Comparison of ENCODE assay signal across 12 cellular contexts in the genomic region with DNA sequence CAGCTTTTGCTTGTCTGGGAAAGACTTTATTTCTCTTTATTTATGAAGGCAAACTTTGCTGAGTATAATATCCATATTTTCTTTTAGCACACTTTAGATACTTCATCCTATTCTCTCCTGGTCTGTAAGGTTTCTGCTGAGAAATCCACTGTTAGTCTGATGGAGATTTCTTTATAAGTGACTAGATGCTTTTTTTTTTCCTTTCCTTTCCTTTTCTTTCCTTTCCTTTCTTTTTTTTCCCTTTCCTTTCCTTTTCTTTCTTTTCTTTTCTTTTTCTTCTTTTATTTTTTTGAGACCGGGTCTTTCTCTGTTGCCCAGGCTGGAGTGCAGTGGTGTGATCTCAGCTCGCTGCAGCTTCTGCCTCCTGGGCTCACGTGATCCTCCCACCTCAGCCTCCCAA. TPM values are rescaled to one million over a fixed set of nuclear protein-coding genes. Genes with fewer than 3 reads are reported as not detected.
"Had no signal": no experiment of that assay in that cellular context is flagged by ENCODE, and none has a peak within 500 bp of the region (broad histone marks: within the 10 kb centered on the region; RNA-seq: fewer than 3 reads in every experiment).

No MANE protein-coding gene starts in this region.

- H3K4me3 ChIP-seq: HAP-1 had no signal

- DNase-seq: GOT3, H7, IMR-90, Karpas-422, KBM-7 had no signal

- H3K9ac ChIP-seq: KMS-11 had no signal

- ATAC-seq: HCT116 had no signal

- H3K4me1 ChIP-seq: HAP-1 had no signal

- H3K4me2 ChIP-seq: KMS-11 had no signal

- H3K27ac ChIP-seq: HL-60, KMS-11 had no signal

- FAIRE-seq: HTR-8/SVneo had no signal

- H3K36me3 ChIP-seq: HAP-1 had no signal

RNA-seq across cellular contexts. Expression of a gene that starts 38.4 kb away (rescaled TPM):
- total RNA-seq: H4, H7, HT-29, IMR-90 had no signal
- polyA plus RNA-seq: IMR-90 had no signal
